ENCODE assay signal across 1 cellular context in genomic region chr7:143355450-143356385, GRCh38.
A peak's percentile ranks its signal among the peaks of the same experiment; 100 is the strongest.
TF ChIP-seq lines count a peak whose summit lies in the region.

No MANE protein-coding gene starts in this region.

TF ChIP-seq in HepG2, 621 proteins besides CTCF, POLR2A, EP300 and RAD21:
- TF ChIP-seq, protein P1, sequence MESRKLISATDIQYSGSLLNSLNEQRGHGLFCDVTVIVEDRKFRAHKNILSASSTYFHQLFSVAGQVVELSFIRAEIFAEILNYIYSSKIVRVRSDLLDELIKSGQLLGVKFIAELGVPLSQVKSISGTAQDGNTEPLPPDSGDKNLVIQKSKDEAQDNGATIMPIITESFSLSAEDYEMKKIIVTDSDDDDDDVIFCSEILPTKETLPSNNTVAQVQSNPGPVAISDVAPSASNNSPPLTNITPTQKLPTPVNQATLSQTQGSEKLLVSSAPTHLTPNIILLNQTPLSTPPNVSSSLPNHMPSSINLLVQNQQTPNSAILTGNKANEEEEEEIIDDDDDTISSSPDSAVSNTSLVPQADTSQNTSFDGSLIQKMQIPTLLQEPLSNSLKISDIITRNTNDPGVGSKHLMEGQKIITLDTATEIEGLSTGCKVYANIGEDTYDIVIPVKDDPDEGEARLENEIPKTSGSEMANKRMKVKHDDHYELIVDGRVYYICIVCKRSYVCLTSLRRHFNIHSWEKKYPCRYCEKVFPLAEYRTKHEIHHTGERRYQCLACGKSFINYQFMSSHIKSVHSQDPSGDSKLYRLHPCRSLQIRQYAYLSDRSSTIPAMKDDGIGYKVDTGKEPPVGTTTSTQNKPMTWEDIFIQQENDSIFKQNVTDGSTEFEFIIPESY (CRISPR knock-in tag; IDR thresholded peaks at IDR 0.05), result peak; percentile 67; the same call in 1 of the 2 replicates
- TF ChIP-seq, protein P2, sequence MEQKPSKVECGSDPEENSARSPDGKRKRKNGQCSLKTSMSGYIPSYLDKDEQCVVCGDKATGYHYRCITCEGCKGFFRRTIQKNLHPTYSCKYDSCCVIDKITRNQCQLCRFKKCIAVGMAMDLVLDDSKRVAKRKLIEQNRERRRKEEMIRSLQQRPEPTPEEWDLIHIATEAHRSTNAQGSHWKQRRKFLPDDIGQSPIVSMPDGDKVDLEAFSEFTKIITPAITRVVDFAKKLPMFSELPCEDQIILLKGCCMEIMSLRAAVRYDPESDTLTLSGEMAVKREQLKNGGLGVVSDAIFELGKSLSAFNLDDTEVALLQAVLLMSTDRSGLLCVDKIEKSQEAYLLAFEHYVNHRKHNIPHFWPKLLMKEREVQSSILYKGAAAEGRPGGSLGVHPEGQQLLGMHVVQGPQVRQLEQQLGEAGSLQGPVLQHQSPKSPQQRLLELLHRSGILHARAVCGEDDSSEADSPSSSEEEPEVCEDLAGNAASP (CRISPR knock-in tag; IDR thresholded peaks at IDR 0.05; ENCODE audit: borderline replicate concordance), result no peak
- TF ChIP-seq ZSCAN25 (CRISPR knock-in tag; IDR thresholded peaks at IDR 0.05), result peak; percentile 69; the same call in 1 of the 2 replicates
